8 cellular contexts compared by ENCODE assay signal in the genomic region with DNA sequence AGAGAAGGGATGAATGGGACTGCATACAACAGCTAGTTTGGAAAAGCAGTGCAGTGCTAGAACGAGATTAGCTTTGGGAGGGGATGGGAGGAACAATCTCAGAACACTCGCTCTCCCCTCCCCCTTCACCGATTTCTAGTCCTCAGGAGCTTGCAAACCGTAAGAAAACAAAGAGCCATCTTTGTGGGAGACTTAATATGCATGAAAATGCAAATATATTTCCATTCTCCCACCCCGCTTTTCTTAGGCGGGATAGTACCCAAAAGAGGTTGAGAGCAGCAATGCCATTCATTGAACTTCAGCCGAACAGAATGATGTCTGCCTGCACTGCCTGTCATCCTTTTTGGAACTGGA. TPM values are rescaled to one million over a fixed set of nuclear protein-coding genes. Genes with fewer than 3 reads are reported as not detected.
DNase-seq lines count a peak whose midpoint lies in the region; ATAC-seq and TF ChIP-seq lines count a peak whose summit lies in the region.

No MANE protein-coding gene starts in this region.

- H3K4me3 ChIP-seq in WERI-Rb-1 (ENCODE audit: low read depth, low read length): peak overlapping the region; percentile 97
- peak overlapping the region; percentile 88 for H3K4me3 ChIP-seq in iPS DF 6.9 (ENCODE audit: low read length)

- H3K27ac ChIP-seq in WERI-Rb-1 (peak overlapping the region; percentile 95), iPS DF 6.9 (ENCODE audit: low read length) (no peak overlapping the region), foreskin keratinocyte (no peak overlapping the region)

- DNase-seq in NCI-H2227 treated with DMSO at 0.1 percent for 48 hours (lab: John Stamatoyannopoulos, UW) (peak; percentile 13), NCI-H2227 (lab: John Stamatoyannopoulos, UW; ENCODE audit: unreplicated experiment) (no peak), WERI-Rb-1 (no peak), iPS DF 6.9 (ENCODE audit: low read depth, low spot score) (no peak), foreskin keratinocyte (no peak), OCI-M2 (lab: John Stamatoyannopoulos, UW; ENCODE audit: unreplicated experiment) (no peak)
- no peak for DNase-seq in stimulated activated naive B cell treated with anti-CD40 and anti-IgM and Interleukin-4, amounts not matched to agents 10 μg/mL and 1 μg/mL and 100 μg/mL, for 72 hours

- H3K9me3 ChIP-seq in WERI-Rb-1 (ENCODE audit: severe bottlenecking): no peaks in the 10 kb centered on the region
- no peaks in the 10 kb centered on the region for H3K9me3 ChIP-seq in iPS DF 6.9 (ENCODE audit: control insufficient read depth, insufficient read depth, low read length)

- peak overlapping the region; percentile 85 for H3K4me3 Mint-ChIP-seq in stimulated activated naive B cell treated with anti-CD40 and anti-IgM and Interleukin-4, amounts not matched to agents 10 μg/mL and 1 μg/mL and 100 μg/mL, for 72 hours

- H3K27me3 ChIP-seq in WERI-Rb-1 (ENCODE audit: insufficient read depth, low read depth, severe bottlenecking) (no peaks in the 10 kb centered on the region), iPS DF 6.9 (ENCODE audit: control insufficient read depth, insufficient read depth, low read length) (peaks cover 1% of the 10 kb centered on the region; the same call in 1 of the 2 replicates), foreskin keratinocyte (no peaks in the 10 kb centered on the region)

- no peak for TF ChIP-seq CTCF in WERI-Rb-1 (IDR thresholded peaks at IDR 0.05; ENCODE audit: low read depth, low read length)
- no peak for TF ChIP-seq CTCF in foreskin keratinocyte (conservative IDR thresholded peaks at IDR 0.05)

- no peak for ATAC-seq in stimulated activated naive B cell treated with anti-CD40 and anti-IgM and Interleukin-4, amounts not matched to agents 10 μg/mL and 1 μg/mL and 100 μg/mL, for 72 hours (replicated peaks)
- no peak for ATAC-seq in foreskin keratinocyte
- no peak for ATAC-seq in HG02642 (IDR thresholded peaks at IDR 0.05; ENCODE audit: poor library complexity, unreplicated experiment)

- no CpG with 5 or more reads among the region's 7 CpGs for WGBS in iPS DF 6.9 (ENCODE audit: insufficient coverage, insufficient read length)

- peaks cover 45% of the 10 kb centered on the region for H3K36me3 ChIP-seq in WERI-Rb-1
- peaks cover 23% of the 10 kb centered on the region for H3K36me3 ChIP-seq in iPS DF 6.9 (ENCODE audit: control insufficient read depth, insufficient read depth, low read length)

- H3K27ac Mint-ChIP-seq in stimulated activated naive B cell treated with anti-CD40 and anti-IgM and Interleukin-4, amounts not matched to agents 10 μg/mL and 1 μg/mL and 100 μg/mL, for 72 hours: peak overlapping the region; percentile 59

- peaks cover 15 to 30% of the 10 kb centered on the region in 2 donors for H3K4me1 Mint-ChIP-seq in stimulated activated naive B cell treated with anti-CD40 and anti-IgM and Interleukin-4, amounts not matched to agents 10 μg/mL and 1 μg/mL and 100 μg/mL, for 72 hours

- H3K36me3 Mint-ChIP-seq in stimulated activated naive B cell treated with anti-CD40 and anti-IgM and Interleukin-4, amounts not matched to agents 10 μg/mL and 1 μg/mL and 100 μg/mL, for 72 hours: peaks cover 21 to 29% of the 10 kb centered on the region in 2 donors

- H3K27me3 Mint-ChIP-seq in stimulated activated naive B cell treated with anti-CD40 and anti-IgM and Interleukin-4, amounts not matched to agents 10 μg/mL and 1 μg/mL and 100 μg/mL, for 72 hours: no peaks in the 10 kb centered on the region

- H3K4me1 ChIP-seq in iPS DF 6.9 (ENCODE audit: control insufficient read depth, insufficient read depth, low read length): 0 out of 2 replicates have a peak, but pooled peaks cover 1% of the 10 kb centered on the region
- no peaks in the 10 kb centered on the region for H3K4me1 ChIP-seq in foreskin keratinocyte

- H3K9me3 Mint-ChIP-seq in stimulated activated naive B cell treated with anti-CD40 and anti-IgM and Interleukin-4, amounts not matched to agents 10 μg/mL and 1 μg/mL and 100 μg/mL, for 72 hours: no peaks in the 10 kb centered on the region

RNA-seq across cellular contexts. Expression of gene SPINDOC, which starts 1.1 kb away (rescaled TPM):
- total RNA-seq in foreskin keratinocyte: 20.6 and 26.6 TPM in 2 replicates
- polyA plus RNA-seq in foreskin keratinocyte: 24.4 and 29.0 TPM in 2 replicates

RNA-seq across cellular contexts. Expression of gene MARK2, which starts 24.6 kb away (rescaled TPM):
- 35.1 and 35.8 TPM in 2 replicates for total RNA-seq in foreskin keratinocyte
- polyA plus RNA-seq in foreskin keratinocyte: 14.9 and 17.6 TPM in 2 replicates

RNA-seq across cellular contexts. Expression of gene ZFTA, which starts 45.8 kb away (rescaled TPM):
- total RNA-seq in foreskin keratinocyte: 5.4 and 5.6 TPM in 2 replicates
- polyA plus RNA-seq in foreskin keratinocyte: 2.4 and 2.5 TPM in 2 replicates
